In the genomic region with DNA sequence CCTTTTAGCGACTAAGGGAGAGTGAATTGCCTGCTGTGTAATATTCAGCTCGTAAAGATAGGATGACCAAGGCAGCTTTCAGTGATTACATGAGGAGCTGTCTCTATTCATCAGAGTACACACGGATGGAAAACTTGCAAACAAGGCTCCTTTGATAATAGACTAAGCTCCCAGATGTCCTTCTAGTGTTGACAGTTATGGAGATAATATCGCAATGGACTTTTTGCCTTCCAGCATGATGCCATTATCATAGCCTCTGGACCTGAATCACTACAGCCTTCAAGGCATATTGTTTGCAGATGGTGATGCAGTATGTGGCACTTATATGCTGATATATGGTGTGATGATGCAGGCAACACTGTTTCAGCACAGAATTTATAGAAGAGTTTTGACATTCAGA, we compare ENCODE assay signal across 20 cellular contexts.
DNase-seq lines count a peak whose midpoint lies in the region; ATAC-seq, FAIRE-seq and TF ChIP-seq lines count a peak whose summit lies in the region.
"Had no signal": no experiment of that assay in that cellular context is flagged by ENCODE, and none has a peak within 500 bp of the region (broad histone marks: within the 10 kb centered on the region; RNA-seq: fewer than 3 reads in every experiment).

No MANE protein-coding gene starts in this region.

- POLR2A ChIA-PET in HepG2 (lab: Yijun Ruan, JAX) (no interaction called here), PC-3 (lab: Charles Lee; ENCODE audit: unreplicated experiment) (no interaction called here)

- no peak for TF ChIP-seq POLR2A in HepG2 (IDR thresholded peaks at IDR 0.05; ENCODE audit: insufficient read depth in 1 of 2, low read depth in 2 of 2, low read length in 2 of 2)
- no peak for TF ChIP-seq POLR2A in right lobe of liver (IDR thresholded peaks at IDR 0.05)

- no peak for ATAC-seq in HepG2
- ATAC-seq in right lobe of liver, result no peak
- ATAC-seq in GM18870 (IDR thresholded peaks at IDR 0.05; ENCODE audit: unreplicated experiment), result no peak
- ATAC-seq in PC-3, result no peak

- intact Hi-C loops in HepG2 (cut with micrococcal nuclease; ENCODE audit: unreplicated experiment) (no loop called here), right lobe of liver (cut with DNase I) (no loop called here), PC-3 (cut with micrococcal nuclease) (no loop called here)

- in situ Hi-C loops in HepG2 (cut with HindIII; ENCODE audit: extremely low pct_ligation_motif_present, low pct_unique_long_range_greater_than_20kb), result no loop called here
- in situ Hi-C loops in SK-MEL-5 (cut with HindIII; ENCODE audit: low pct_unique_long_range_greater_than_20kb, low sequenced_read_pairs), result no loop called here

- H3K36me3 ChIP-seq in HepG2 (replicated peaks in 1 of 2; ENCODE audit: control insufficient read depth in 1 of 2, insufficient read depth in 2 of 2, low read length in 2 of 2), result no peaks in the 10 kb centered on the region
- H3K36me3 ChIP-seq in right lobe of liver, result no peaks in the 10 kb centered on the region
- no peaks in the 10 kb centered on the region for H3K36me3 ChIP-seq in PC-3 (ENCODE audit: low read depth, low read length)
- H3K36me3 ChIP-seq: SJSA1 had no signal

- no peaks in the 10 kb centered on the region for H3F3A ChIP-seq in PC-3 (ENCODE audit: low read length, unreplicated experiment)

- H3K4me2 ChIP-seq in HepG2 (ENCODE audit: low read depth, low read length) (no peak overlapping the region), PC-3 (ENCODE audit: low read length) (no peak overlapping the region)

- H3K9ac ChIP-seq in HepG2 (ENCODE audit: insufficient read depth, low read depth, low read length) (no peak overlapping the region), PC-3 (ENCODE audit: low read length) (no peak overlapping the region)

- H3K9me2 ChIP-seq in PC-3 (replicated peaks; ENCODE audit: low read length), result no peaks in the 10 kb centered on the region

- no peak overlapping the region for H3K27ac ChIP-seq in HepG2 (ENCODE audit: extremely low read length, insufficient read depth, low read length)
- H3K27ac ChIP-seq in right lobe of liver, result no peak overlapping the region
- H3K27ac ChIP-seq in PC-3 (ENCODE audit: low read length), result no peak overlapping the region
- H3K27ac ChIP-seq: SJSA1 had no signal

- H3K4me1 ChIP-seq in HepG2 (ENCODE audit: insufficient read depth, low read length) (no peaks in the 10 kb centered on the region), right lobe of liver (no peaks in the 10 kb centered on the region), PC-3 (ENCODE audit: insufficient read depth, low read length) (no peaks in the 10 kb centered on the region)

- H4K20me1 ChIP-seq in HepG2 (ENCODE audit: insufficient read depth, low read length), result no peaks in the 10 kb centered on the region
- H4K20me1 ChIP-seq in PC-3 (ENCODE audit: low read length), result no peaks in the 10 kb centered on the region

- H2AFZ ChIP-seq in HepG2 (ENCODE audit: low read length) (no peak overlapping the region), PC-3 (ENCODE audit: low read length) (no peak overlapping the region)

- no peak for TF ChIP-seq RAD21 in HepG2 (CRISPR knock-in tag; IDR thresholded peaks at IDR 0.05)

- DNase-seq in HepG2 (ENCODE audit: low spot score), result peak; percentile 7
- no peak for DNase-seq in right lobe of liver
- DNase-seq in SK-MEL-5 (ENCODE audit: low read depth, low spot score), result peak; percentile 47
- DNase-seq in islet precursor cell, result peak; percentile 56
- no peak for DNase-seq in PC-3
- DNase-seq in NCI-H748 treated with DMSO at 0.1 percent for 48 hours (lab: John Stamatoyannopoulos, UW), result no peak
- DNase-seq in activated naive CD4-positive, alpha-beta T cell (lab: John Stamatoyannopoulos, UW), result no peak
- DNase-seq: 8988T, COR-L47, DMS 273 treated with DMSO at 0.1 percent for 48 hours, DND-41, H9, NCI-H1105 treated with DMSO at 0.1 percent for 48 hours, NCI-H187, NCI-H2107, NCI-H510A, NCI-H82 had no signal

- CTCF ChIA-PET in HepG2 (lab: Yijun Ruan, JAX; ENCODE audit: low intra/inter-chr PET ratio, low total read pairs), result no interaction called here
- CTCF ChIA-PET in PC-3 (lab: Charles Lee), result no interaction called here

- BruUV-seq in HepG2 (replicated peaks; lab: Mats Ljungman, UMichigan) (no TSS peak), PC-3 (replicated peaks; lab: Mats Ljungman, UMichigan) (no TSS peak)

- H3K9me3 ChIP-seq in HepG2 (ENCODE audit: low read length), result no peaks in the 10 kb centered on the region
- H3K9me3 ChIP-seq in right lobe of liver, result no peaks in the 10 kb centered on the region
- H3K9me3 ChIP-seq in PC-3 (ENCODE audit: low read length), result no peaks in the 10 kb centered on the region
- H3K9me3 ChIP-seq: SJSA1 had no signal

- H3K79me2 ChIP-seq in HepG2 (ENCODE audit: insufficient read depth, low read length) (no peaks in the 10 kb centered on the region), PC-3 (ENCODE audit: low read length) (no peaks in the 10 kb centered on the region)

- H3K4me3 ChIP-seq in HepG2 (replicated peaks in 1 of 3; ENCODE audit: insufficient read depth in 1 of 3, low read depth in 2 of 3, low read length in 3 of 3) (no peak overlapping the region), right lobe of liver (no peak overlapping the region), PC-3 (ENCODE audit: low read length) (no peak overlapping the region)
- H3K4me3 ChIP-seq: SJSA1 had no signal

- no peak for FAIRE-seq in HepG2 (lab: Jason Lieb, UNC)
- FAIRE-seq: G401.6 had no signal

- TF ChIP-seq EP300 in HepG2 (IDR thresholded peaks at IDR 0.05; ENCODE audit: low read depth in 2 of 2, low read length in 2 of 2) (no peak), HepG2 (CRISPR knock-in tag; IDR thresholded peaks at IDR 0.05; ENCODE audit: borderline replicate concordance) (no peak)

- TF ChIP-seq CTCF in HepG2 (CRISPR knock-in tag; IDR thresholded peaks at IDR 0.05) (no peak), right lobe of liver (IDR thresholded peaks at IDR 0.05) (no peak), PC-3 (conservative IDR thresholded peaks at IDR 0.05; ENCODE audit: low read depth, low read length) (no peak)

- H3K27me3 ChIP-seq in HepG2 (ENCODE audit: control insufficient read depth in 1 of 2, insufficient read depth in 2 of 2, low read length in 2 of 2) (peaks cover 0 to 4% of the 10 kb centered on the region in 2 experiments; a peak in 1 of 5 replicates), right lobe of liver (no peaks in the 10 kb centered on the region), PC-3 (ENCODE audit: low read length) (peaks cover 17% of the 10 kb centered on the region)
- H3K27me3 ChIP-seq: SJSA1 had no signal

- WGBS in HepG2 (ENCODE audit: low lambda C conversion rate), result 10% methylated on average over 3 of the region's 4 CpGs
- WGBS in right lobe of liver (ENCODE audit: insufficient coverage, low coverage, low lambda C conversion rate, missing lambda C conversion rate), result 80% methylated on average over 3 of the region's 4 CpGs

TF ChIP-seq in HepG2, 621 proteins besides CTCF, POLR2A, EP300 and RAD21 (continues in another document):
- no peak for TF ChIP-seq ZNF670 (CRISPR knock-in tag; IDR thresholded peaks at IDR 0.05; ENCODE audit: borderline replicate concordance)
- no peak for TF ChIP-seq MZF1 (CRISPR knock-in tag; IDR thresholded peaks at IDR 0.05; ENCODE audit: borderline replicate concordance)
- TF ChIP-seq ZNF121 (CRISPR knock-in tag; IDR thresholded peaks at IDR 0.05), result no peak
- TF ChIP-seq MTA1 (CRISPR knock-in tag; IDR thresholded peaks at IDR 0.05; ENCODE audit: borderline replicate concordance), result no peak
- TF ChIP-seq, protein P1, sequence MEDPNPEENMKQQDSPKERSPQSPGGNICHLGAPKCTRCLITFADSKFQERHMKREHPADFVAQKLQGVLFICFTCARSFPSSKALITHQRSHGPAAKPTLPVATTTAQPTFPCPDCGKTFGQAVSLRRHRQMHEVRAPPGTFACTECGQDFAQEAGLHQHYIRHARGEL (CRISPR knock-in tag; IDR thresholded peaks at IDR 0.05), result no peak
- no peak for TF ChIP-seq ZNF431 (CRISPR knock-in tag; IDR thresholded peaks at IDR 0.05; ENCODE audit: borderline replicate concordance, low read depth)
- TF ChIP-seq ZNF136 (CRISPR knock-in tag; IDR thresholded peaks at IDR 0.05; ENCODE audit: low read depth), result no peak
- no peak for TF ChIP-seq ZNF672 (CRISPR knock-in tag; IDR thresholded peaks at IDR 0.05)
- TF ChIP-seq, protein P2, sequence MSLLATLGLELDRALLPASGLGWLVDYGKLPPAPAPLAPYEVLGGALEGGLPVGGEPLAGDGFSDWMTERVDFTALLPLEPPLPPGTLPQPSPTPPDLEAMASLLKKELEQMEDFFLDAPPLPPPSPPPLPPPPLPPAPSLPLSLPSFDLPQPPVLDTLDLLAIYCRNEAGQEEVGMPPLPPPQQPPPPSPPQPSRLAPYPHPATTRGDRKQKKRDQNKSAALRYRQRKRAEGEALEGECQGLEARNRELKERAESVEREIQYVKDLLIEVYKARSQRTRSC (CRISPR knock-in tag; IDR thresholded peaks at IDR 0.05; ENCODE audit: low read depth), result no peak
- TF ChIP-seq, protein P3, sequence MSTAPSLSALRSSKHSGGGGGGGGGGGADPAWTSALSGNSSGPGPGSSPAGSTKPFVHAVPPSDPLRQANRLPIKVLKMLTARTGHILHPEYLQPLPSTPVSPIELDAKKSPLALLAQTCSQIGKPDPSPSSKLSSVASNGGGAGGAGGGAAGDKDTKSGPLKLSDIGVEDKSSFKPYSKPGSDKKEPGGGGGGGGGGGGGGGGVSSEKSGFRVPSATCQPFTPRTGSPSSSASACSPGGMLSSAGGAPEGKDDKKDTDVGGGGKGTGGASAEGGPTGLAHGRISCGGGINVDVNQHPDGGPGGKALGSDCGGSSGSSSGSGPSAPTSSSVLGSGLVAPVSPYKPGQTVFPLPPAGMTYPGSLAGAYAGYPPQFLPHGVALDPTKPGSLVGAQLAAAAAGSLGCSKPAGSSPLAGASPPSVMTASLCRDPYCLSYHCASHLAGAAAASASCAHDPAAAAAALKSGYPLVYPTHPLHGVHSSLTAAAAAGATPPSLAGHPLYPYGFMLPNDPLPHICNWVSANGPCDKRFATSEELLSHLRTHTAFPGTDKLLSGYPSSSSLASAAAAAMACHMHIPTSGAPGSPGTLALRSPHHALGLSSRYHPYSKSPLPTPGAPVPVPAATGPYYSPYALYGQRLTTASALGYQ (CRISPR knock-in tag; IDR thresholded peaks at IDR 0.05), result no peak
- TF ChIP-seq, protein P4, sequence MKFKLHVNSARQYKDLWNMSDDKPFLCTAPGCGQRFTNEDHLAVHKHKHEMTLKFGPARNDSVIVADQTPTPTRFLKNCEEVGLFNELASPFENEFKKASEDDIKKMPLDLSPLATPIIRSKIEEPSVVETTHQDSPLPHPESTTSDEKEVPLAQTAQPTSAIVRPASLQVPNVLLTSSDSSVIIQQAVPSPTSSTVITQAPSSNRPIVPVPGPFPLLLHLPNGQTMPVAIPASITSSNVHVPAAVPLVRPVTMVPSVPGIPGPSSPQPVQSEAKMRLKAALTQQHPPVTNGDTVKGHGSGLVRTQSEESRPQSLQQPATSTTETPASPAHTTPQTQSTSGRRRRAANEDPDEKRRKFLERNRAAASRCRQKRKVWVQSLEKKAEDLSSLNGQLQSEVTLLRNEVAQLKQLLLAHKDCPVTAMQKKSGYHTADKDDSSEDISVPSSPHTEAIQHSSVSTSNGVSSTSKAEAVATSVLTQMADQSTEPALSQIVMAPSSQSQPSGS (CRISPR knock-in tag; IDR thresholded peaks at IDR 0.05), result no peak
- no peak for TF ChIP-seq NFE2L2 (IDR thresholded peaks at IDR 0.05; ENCODE audit: low read length)
- TF ChIP-seq PAWR (CRISPR knock-in tag; IDR thresholded peaks at IDR 0.05; ENCODE audit: borderline replicate concordance), result no peak

Comparison
In these comparisons a context has a peak if more than half of its experiments do, and no peak if none do; other contexts are left out.
1. DNase-seq: peak in HepG2 (single experiment), SK-MEL-5 (single experiment) and islet precursor cell (single experiment); none in right lobe of liver (0 of 3), PC-3 (single experiment), NCI-H748 treated with DMSO at 0.1 percent for 48 hours (single experiment) and activated naive CD4-positive, alpha-beta T cell (0 of 4).